ENCODE assay signal across 18 cellular contexts in genomic region chr9:138117836-138118235, GRCh38.
DNase-seq lines count a peak whose midpoint lies in the region; ATAC-seq, FAIRE-seq and TF ChIP-seq lines count a peak whose summit lies in the region.
"Had no signal": no experiment of that assay in that cellular context is flagged by ENCODE, and none has a peak within 500 bp of the region (broad histone marks: within the 10 kb centered on the region; RNA-seq: fewer than 3 reads in every experiment).

No MANE protein-coding gene starts in this region.

- no peaks in the 10 kb centered on the region for H3K36me3 Mint-ChIP-seq in activated naive CD4-positive, alpha-beta T cell treated with anti-CD3 and anti-CD28 coated beads, Interleukin-2, amount 10 ng/mL, durations not matched to agents 7 days and 5 days
- H3K36me3 Mint-ChIP-seq: CD14-positive monocyte; CD4-positive, alpha-beta memory T cell had no signal

- CTCF ChIA-PET in activated naive CD4-positive, alpha-beta T cell treated with anti-CD3 and anti-CD28 coated beads, Interleukin-2, amount 10 ng/mL, durations not matched to agents 7 days and 5 days (lab: Charles Lee) = no interaction called here

- intact Hi-C loops in kidney (cut with DNase I) = no loop called here
- intact Hi-C loops in upper lobe of right lung (cut with DNase I) = no loop called here

- H3K27me3 ChIP-seq in WERI-Rb-1 (ENCODE audit: insufficient read depth, low read depth, severe bottlenecking) (no peaks in the 10 kb centered on the region), upper lobe of right lung (no peaks in the 10 kb centered on the region), brain microvascular endothelial cell (replicated peaks) (no peaks in the 10 kb centered on the region)
- H3K27me3 ChIP-seq: BLaER1 had no signal

- H3K4me3 Mint-ChIP-seq in activated naive CD4-positive, alpha-beta T cell treated with anti-CD3 and anti-CD28 coated beads, Interleukin-2, amount 10 ng/mL, durations not matched to agents 7 days and 5 days = no peak overlapping the region
- H3K4me3 Mint-ChIP-seq: CD14-positive monocyte; CD4-positive, alpha-beta memory T cell had no signal

- no peaks in the 10 kb centered on the region for H3K36me3 ChIP-seq in WERI-Rb-1
- H3K36me3 ChIP-seq in kidney (ENCODE audit: control insufficient read depth in 1 of 2, insufficient read depth in 2 of 2, low read length in 2 of 2) = no peaks in the 10 kb centered on the region
- no peaks in the 10 kb centered on the region for H3K36me3 ChIP-seq in upper lobe of right lung
- H3K36me3 ChIP-seq in brain microvascular endothelial cell (replicated peaks) = no peaks in the 10 kb centered on the region
- H3K36me3 ChIP-seq: BLaER1 had no signal

- ATAC-seq in upper lobe of right lung = no peak

- no peaks in the 10 kb centered on the region for H3K4me1 Mint-ChIP-seq in activated naive CD4-positive, alpha-beta T cell treated with anti-CD3 and anti-CD28 coated beads, Interleukin-2, amount 10 ng/mL, durations not matched to agents 7 days and 5 days
- H3K4me1 Mint-ChIP-seq: CD4-positive, alpha-beta memory T cell had no signal

- in situ Hi-C loops in brain microvascular endothelial cell (cut with HindIII; ENCODE audit: low pct_ligation_motif_present, low sequenced_read_pairs) = no loop called here

- no peak overlapping the region for H3K9ac ChIP-seq in kidney (ENCODE audit: low read length in 2 of 2)
- H3K9ac ChIP-seq: BLaER1 had no signal

- no peak overlapping the region for H3K27ac Mint-ChIP-seq in activated naive CD4-positive, alpha-beta T cell treated with anti-CD3 and anti-CD28 coated beads, Interleukin-2, amount 10 ng/mL, durations not matched to agents 7 days and 5 days
- H3K27ac Mint-ChIP-seq: CD14-positive monocyte; CD4-positive, alpha-beta memory T cell had no signal

- H3K9me3 ChIP-seq in WERI-Rb-1 (ENCODE audit: severe bottlenecking) (no peaks in the 10 kb centered on the region), kidney (ENCODE audit: control insufficient read depth in 1 of 2, low read length in 2 of 2) (no peaks in the 10 kb centered on the region), upper lobe of right lung (no peaks in the 10 kb centered on the region)
- H3K9me3 ChIP-seq: BLaER1 had no signal

- FAIRE-seq in kidney (lab: Jason Lieb, UNC) = no peak
- FAIRE-seq: HTR-8/SVneo had no signal

- TF ChIP-seq CTCF in WERI-Rb-1 (IDR thresholded peaks at IDR 0.05; ENCODE audit: low read depth, low read length) (no peak), kidney (IDR thresholded peaks at IDR 0.05; ENCODE audit: borderline replicate concordance, extremely low read depth, insufficient read depth) (no peak), upper lobe of right lung (IDR thresholded peaks at IDR 0.05) (no peak), brain microvascular endothelial cell (IDR thresholded peaks at IDR 0.05; ENCODE audit: low read depth, low read length, missing control alignments) (no peak)

- H3K27me3 Mint-ChIP-seq in activated naive CD4-positive, alpha-beta T cell treated with anti-CD3 and anti-CD28 coated beads, Interleukin-2, amount 10 ng/mL, durations not matched to agents 7 days and 5 days = no peaks in the 10 kb centered on the region

- H3K4me1 ChIP-seq in kidney (ENCODE audit: control insufficient read depth in 1 of 2, insufficient read depth in 1 of 2, low read depth in 1 of 2, low read length in 2 of 2) (no peaks in the 10 kb centered on the region), upper lobe of right lung (no peaks in the 10 kb centered on the region)

- H3K4me3 ChIP-seq in WERI-Rb-1 (ENCODE audit: low read depth, low read length) (no peak overlapping the region), kidney (ENCODE audit: low read length in 2 of 2) (no peak overlapping the region), upper lobe of right lung (no peak overlapping the region), brain microvascular endothelial cell (ENCODE audit: low read depth, low read length) (no peak overlapping the region)
- H3K4me3 ChIP-seq: BLaER1 had no signal

- DNase-seq in activated naive CD4-positive, alpha-beta T cell treated with anti-CD3 and anti-CD28 coated beads, Interleukin-2, amount 10 ng/mL, durations not matched to agents 7 days and 5 days = peak; percentile 10
- DNase-seq in activated naive CD4-positive, alpha-beta T cell (lab: John Stamatoyannopoulos, UW) = no peak
- peak; percentile 1 for DNase-seq in WERI-Rb-1
- peak; percentile 16 for DNase-seq in kidney
- peak; percentile 17 for DNase-seq in upper lobe of right lung
- DNase-seq in activated gamma-delta T cell treated with Interleukin-2 at 50 U/mL for 16 hours = no peak
- DNase-seq in brain microvascular endothelial cell = no peak
- DNase-seq in RPMI8226 = no peak
- DNase-seq: 8988T; CD4-positive, alpha-beta memory T cell; DMS153; DMS79; GDM1; GOT3; H7 had no signal

- no peaks in the 10 kb centered on the region for H3K9me3 Mint-ChIP-seq in activated naive CD4-positive, alpha-beta T cell treated with anti-CD3 and anti-CD28 coated beads, Interleukin-2, amount 10 ng/mL, durations not matched to agents 7 days and 5 days
- H3K9me3 Mint-ChIP-seq: CD14-positive monocyte; CD4-positive, alpha-beta memory T cell had no signal

- H3K27ac ChIP-seq in WERI-Rb-1 (no peak overlapping the region), kidney (ENCODE audit: low read depth in 2 of 2, low read length in 2 of 2) (no peak overlapping the region), upper lobe of right lung (no peak overlapping the region), brain microvascular endothelial cell (no peak overlapping the region)
- H3K27ac ChIP-seq: BLaER1 had no signal

Comparison
In these comparisons a context has a peak if more than half of its experiments do, and no peak if none do; other contexts are left out.
1. DNase-seq: peak in activated naive CD4-positive, alpha-beta T cell treated with anti-CD3 and anti-CD28 coated beads, Interleukin-2, amount 10 ng/mL, durations not matched to agents 7 days and 5 days (single experiment), WERI-Rb-1 (single experiment), kidney (single experiment) and upper lobe of right lung (single experiment); none in activated naive CD4-positive, alpha-beta T cell (0 of 4), activated gamma-delta T cell treated with Interleukin-2 at 50 U/mL for 16 hours (single experiment), brain microvascular endothelial cell (single experiment) and RPMI8226 (single experiment).